In genomic region chr16:2511996-2512919, GRCh38 we compare ENCODE assay signal across 10 cellular contexts. TPM values are rescaled to one million over a fixed set of nuclear protein-coding genes. Genes with fewer than 3 reads are reported as not detected.
A peak's percentile ranks its signal among the peaks of the same experiment; 100 is the strongest.
DNase-seq lines count a peak whose midpoint lies in the region; ATAC-seq and TF ChIP-seq lines count a peak whose summit lies in the region.
"Had no signal": no experiment of that assay in that cellular context is flagged by ENCODE, and none has a peak within 500 bp of the region (broad histone marks: within the 10 kb centered on the region; RNA-seq: fewer than 3 reads in every experiment).

No MANE protein-coding gene starts in this region.

- no peaks in the 10 kb centered on the region for H3K9me3 Mint-ChIP-seq in T-cell

- peaks cover 13% of the 10 kb centered on the region for H3K36me3 ChIP-seq in DOHH2 (ENCODE audit: control insufficient read depth, low read length)
- no peaks in the 10 kb centered on the region for H3K36me3 ChIP-seq in cardiac muscle cell
- no peaks in the 10 kb centered on the region for H3K36me3 ChIP-seq in sigmoid colon
- peaks cover 0 to 10% of the 10 kb centered on the region in 2 donors for H3K36me3 ChIP-seq in left lung

- peaks cover 72% of the 10 kb centered on the region for H3K4me1 ChIP-seq in DOHH2 (ENCODE audit: control insufficient read depth, low read length)
- peaks cover 25% of the 10 kb centered on the region for H3K4me1 ChIP-seq in cardiac muscle cell (ENCODE audit: low read depth)
- peaks cover 0 to 50% (median 46%) of the 10 kb centered on the region in 4 donors for H3K4me1 ChIP-seq in sigmoid colon
- H3K4me1 ChIP-seq in left lung: peaks cover 26 to 85% of the 10 kb centered on the region in 2 donors

- H3K9me3 ChIP-seq in DOHH2 (ENCODE audit: control insufficient read depth, insufficient read depth, low read length) (no peaks in the 10 kb centered on the region), cardiac muscle cell (ENCODE audit: low read depth) (no peaks in the 10 kb centered on the region), sigmoid colon (no peaks in the 10 kb centered on the region), left lung (no peaks in the 10 kb centered on the region)

- no peak for TF ChIP-seq EP300 in sigmoid colon (IDR thresholded peaks at IDR 0.05)

- peaks cover 35% of the 10 kb centered on the region for H3K79me2 ChIP-seq in DOHH2 (ENCODE audit: control insufficient read depth, low read length)

- no peak for TF ChIP-seq POLR2A in sigmoid colon (IDR thresholded peaks at IDR 0.05)

- DNase-seq in T-cell (no peak), cardiac muscle cell (ENCODE audit: low read depth in 1 of 2, low spot score in 1 of 2) (no peak), sigmoid colon (peak; percentile 69), foreskin fibroblast (no peak), SIG-M5 (lab: John Stamatoyannopoulos, UW) (no peak), GM13977 (ENCODE audit: low spot score) (no peak), left lung (no peak)

- peaks cover 3% of the 10 kb centered on the region for H3K36me3 Mint-ChIP-seq in T-cell

- POLR2A ChIA-PET in T-cell (lab: Charles Lee): interaction anchor here in 1 of 2 donors (0.6 kb wide), 1 partner anchor 68 kb away, joined by 3 read pairs; no protein-coding TSS in a partner anchor

- peak overlapping the region; percentile 78 for H3K4me2 ChIP-seq in DOHH2 (ENCODE audit: low read length)

- H3K27me3 Mint-ChIP-seq in T-cell: no peaks in the 10 kb centered on the region

- peak overlapping the region; percentile 66 for H3K27ac ChIP-seq in DOHH2 (ENCODE audit: low read depth, low read length)
- peak overlapping the region; percentile 99 for H3K27ac ChIP-seq in cardiac muscle cell
- H3K27ac ChIP-seq in sigmoid colon: peak overlapping the region; percentile 97 to 99 (median 98)
- peak overlapping the region in 1 of 2 donors; percentile 99 for H3K27ac ChIP-seq in left lung

- H3K4me3 ChIP-seq in DOHH2 (ENCODE audit: low read length) (peak overlapping the region; percentile 91), cardiac muscle cell (peak overlapping the region; percentile 86), sigmoid colon (no peak overlapping the region), foreskin fibroblast (ENCODE audit: low read depth in 1 of 2, low read length in 2 of 2) (no peak overlapping the region), left lung (no peak overlapping the region)

- in situ Hi-C loops in GM13977 (cut with MboI; ENCODE audit: low pct_unique_long_range_greater_than_20kb, low sequenced_read_pairs, unreplicated experiment): no loop called here

- H3K4me1 Mint-ChIP-seq in T-cell: peaks cover 38 to 46% (median 39%) of the 10 kb centered on the region in 3 donors

- H4K20me1 ChIP-seq in DOHH2 (ENCODE audit: control insufficient read depth, insufficient read depth, low read depth, low read length): peaks cover 10% of the 10 kb centered on the region; the same call in 1 of the 2 replicates

- intact Hi-C loops in sigmoid colon (cut with DNase I): loop anchor here (5.0 kb wide), 1 partner anchor 35 kb away; the partner anchor contains the start of gene TBC1D24
- intact Hi-C loops in left lung (cut with DNase I): no loop called here

- H3K4me3 Mint-ChIP-seq in T-cell: peak overlapping the region; percentile 75 to 87 (median 84)

- CTCF ChIA-PET in T-cell (lab: Charles Lee): no interaction called here

- TF ChIP-seq CTCF in DOHH2 (IDR thresholded peaks at IDR 0.05; ENCODE audit: low read depth, low read length, poor library complexity, severe bottlenecking): no peak
- no peak for TF ChIP-seq CTCF in cardiac muscle cell (IDR thresholded peaks at IDR 0.05; ENCODE audit: low read depth, low read length)
- no peak for TF ChIP-seq CTCF in sigmoid colon (IDR thresholded peaks at IDR 0.05)
- no peak for TF ChIP-seq CTCF in foreskin fibroblast (IDR thresholded peaks at IDR 0.05; ENCODE audit: low read depth, low read length)
- TF ChIP-seq CTCF in GM13977 (IDR thresholded peaks at IDR 0.05; ENCODE audit: extremely low read depth, insufficient read depth, missing control alignments): no peak
- no peak for TF ChIP-seq CTCF in left lung (IDR thresholded peaks at IDR 0.05)

- WGBS in sigmoid colon, 2 donors: 89 to 92% methylated on average over 17 of the region's 17 CpGs

- no peak for ATAC-seq in T-cell (replicated peaks in 1 of 4)
- ATAC-seq in left lung: no peak

- peaks cover 11% of the 10 kb centered on the region; the same call in 1 of the 2 replicates for H3F3A ChIP-seq in DOHH2 (ENCODE audit: control insufficient read depth, insufficient read depth)

- H3K27ac Mint-ChIP-seq in T-cell: peak overlapping the region; percentile 90 to 92

- H3K27me3 ChIP-seq in DOHH2 (ENCODE audit: control insufficient read depth, low read length) (no peaks in the 10 kb centered on the region), cardiac muscle cell (no peaks in the 10 kb centered on the region), sigmoid colon (no peaks in the 10 kb centered on the region), left lung (no peaks in the 10 kb centered on the region)

- no peaks in the 10 kb centered on the region for H3K9me2 ChIP-seq in DOHH2 (replicated peaks; ENCODE audit: control insufficient read depth, low read length)

RNA-seq across cellular contexts. Expression of gene ATP6V0C, which starts 1.5 kb away (rescaled TPM):
- total RNA-seq in T-cell: 100 to 1,000 TPM; 122 to 161 (median 128) TPM
- 92.4 and 117 TPM in 2 replicates for total RNA-seq in cardiac muscle cell
- 184 and 281 TPM in 2 replicates for polyA plus RNA-seq in cardiac muscle cell
- 10 to 100 TPM; 33.2 to 51.5 (median 42.5) TPM for total RNA-seq in sigmoid colon
- polyA plus RNA-seq in sigmoid colon: 100 to 1,000 TPM in 1 of 3 donors, 10 to 100 TPM in 2; 79.3 to 233 (median 99.0) TPM
- 100 to 1,000 TPM; 296 to 333 TPM for total RNA-seq in left lung

RNA-seq across cellular contexts. Expression of gene AMDHD2, which starts 7.9 kb away (rescaled TPM):
- 100 to 1,000 TPM; 104 to 215 (median 122) TPM for total RNA-seq in T-cell
- 32.4 and 39.2 TPM in 2 replicates for total RNA-seq in cardiac muscle cell
- polyA plus RNA-seq in cardiac muscle cell: 25.0 and 30.2 TPM in 2 replicates
- total RNA-seq in sigmoid colon: 10 to 100 TPM; 23.3 to 25.3 (median 24.4) TPM
- polyA plus RNA-seq in sigmoid colon: 10 to 100 TPM; 21.0 to 39.4 (median 21.5) TPM
- total RNA-seq in left lung: 10 to 100 TPM; 45.5 to 62.4 TPM

RNA-seq across cellular contexts. Expression of gene CEMP1, which starts 18.9 kb away (rescaled TPM):
- total RNA-seq in T-cell (1 to 10 TPM in 3 of 5 donors, under 1 TPM in 1, not detected in 1; 0.26 to 3.1 (median 1.1) TPM), cardiac muscle cell (1.3 TPM in 1 of 2 replicates, not detected in the other), sigmoid colon (not detected), left lung (1 to 10 TPM in 1 of 2 donors, under 1 TPM in 1; 0.45 to 1.1 TPM)
- polyA plus RNA-seq in cardiac muscle cell (4.6 and 9.4 TPM in 2 replicates), sigmoid colon (1 to 10 TPM in 1 of 3 donors, under 1 TPM in 1, not detected in 1; 0.90 to 1.2 TPM)
- total RNA-seq: right cardiac atrium, urinary bladder had no signal

RNA-seq across cellular contexts. Expression of gene PDPK1, which starts 25.6 kb away (rescaled TPM):
- total RNA-seq in T-cell (10 to 100 TPM; 49.8 to 68.4 (median 67.3) TPM), cardiac muscle cell (24.9 and 28.6 TPM in 2 replicates), sigmoid colon (10 to 100 TPM; 22.7 to 32.2 (median 31.0) TPM), left lung (10 to 100 TPM; 56.4 to 64.8 TPM)
- polyA plus RNA-seq in cardiac muscle cell (22.4 and 23.3 TPM in 2 replicates), sigmoid colon (10 to 100 TPM; 24.0 to 31.1 (median 31.0) TPM)

RNA-seq across cellular contexts. Expression of gene TBC1D24, which starts 37.3 kb away (rescaled TPM):
- 10 to 100 TPM in 3 of 5 donors, 1 to 10 TPM in 2; 8.3 to 22.2 (median 10.7) TPM for total RNA-seq in T-cell
- total RNA-seq in cardiac muscle cell: 17.3 and 23.6 TPM in 2 replicates
- 8.2 and 10.2 TPM in 2 replicates for polyA plus RNA-seq in cardiac muscle cell
- total RNA-seq in sigmoid colon: 10 to 100 TPM in 2 of 4 donors, 1 to 10 TPM in 2; 5.9 to 16.1 (median 10.5) TPM
- 1 to 10 TPM in 2 of 3 donors, under 1 TPM in 1; 0.60 to 6.5 (median 1.4) TPM for polyA plus RNA-seq in sigmoid colon
- total RNA-seq in left lung: 10 to 100 TPM; 37.1 to 41.4 TPM

Comparison
In these comparisons a context has a peak if more than half of its experiments do, and no peak if none do; other contexts are left out.
1. H3K4me3 ChIP-seq: peak in DOHH2 (single experiment) and cardiac muscle cell (single experiment); none in sigmoid colon (0 of 4), foreskin fibroblast (0 of 2) and left lung (0 of 2).